8 cellular contexts compared by ENCODE assay signal in the genomic region with DNA sequence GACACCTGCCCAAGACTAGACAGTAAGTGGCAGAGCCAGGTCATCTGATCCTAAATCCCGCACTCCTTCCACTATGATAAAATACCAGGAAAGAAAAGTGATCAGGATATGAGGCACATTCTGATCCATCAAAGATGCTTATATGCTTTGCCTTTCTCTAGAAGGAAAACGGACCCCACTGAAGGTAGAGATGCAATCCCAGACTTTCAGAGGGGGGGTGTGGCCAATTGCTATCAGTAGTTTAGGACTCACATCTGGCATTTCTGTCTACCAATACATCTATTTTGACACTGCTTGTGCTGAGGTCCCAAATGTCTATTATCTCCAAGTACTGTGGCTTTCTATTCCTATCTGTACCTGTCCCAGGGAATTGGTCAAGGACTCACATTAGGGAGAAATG. TPM values are rescaled to one million over a fixed set of nuclear protein-coding genes. Genes with fewer than 3 reads are reported as not detected.
DNase-seq lines count a peak whose midpoint lies in the region; ATAC-seq and TF ChIP-seq lines count a peak whose summit lies in the region.

No MANE protein-coding gene starts in this region.

- peaks cover 3% of the 10 kb centered on the region for H3K9me3 ChIP-seq in AG04450 (ENCODE audit: control insufficient read depth, insufficient read depth, low read length)
- no peaks in the 10 kb centered on the region for H3K9me3 ChIP-seq in IMR-90 (ENCODE audit: control insufficient read depth, insufficient read depth, low read length)
- H3K9me3 ChIP-seq in colonic mucosa = no peaks in the 10 kb centered on the region

- H3K56ac ChIP-seq in IMR-90 (ENCODE audit: extremely low read depth, insufficient read depth, low read length) = no peak overlapping the region

- TF ChIP-seq POLR2A in IMR-90 (IDR thresholded peaks at IDR 0.05; ENCODE audit: low read depth, low read length) = no peak

- H3K9ac ChIP-seq in IMR-90 (ENCODE audit: low read depth, low read length) = peak overlapping the region; percentile 95
- H3K9ac ChIP-seq in colonic mucosa (ENCODE audit: low read depth in 2 of 2, low read length in 2 of 2) = peak overlapping the region; percentile 99

- no peak overlapping the region for H2AFZ ChIP-seq in IMR-90 (replicated peaks; ENCODE audit: low read length, poor library complexity)

- BruUV-seq in IMR-90 (replicated peaks; lab: Mats Ljungman, UMichigan) = no TSS peak

- H2BK15ac ChIP-seq in IMR-90 (ENCODE audit: low read depth, low read length) = no peak overlapping the region

- H3K4me1 Mint-ChIP-seq in naive thymus-derived CD8-positive, alpha-beta T cell = peaks cover 34 to 65% (median 63%) of the 10 kb centered on the region in 4 donors

- CTCF ChIA-PET in AG04450 (lab: Charles Lee) = no interaction called here
- CTCF ChIA-PET in IMR-90 (lab: Yijun Ruan, JAX) = no interaction called here

- H3K23ac ChIP-seq in IMR-90 (ENCODE audit: low read depth, low read length) = no peak overlapping the region

- no peak overlapping the region for H2BK20ac ChIP-seq in IMR-90 (ENCODE audit: low read depth, low read length)

- WGBS in IMR-90 (ENCODE audit: extremely low coverage in 2 of 2, insufficient read length in 1 of 2), 2 experiments = no CpG with 5 or more reads among the region's 2 CpGs

- H4K5ac ChIP-seq in IMR-90 (ENCODE audit: low read depth, low read length) = no peak overlapping the region

- H3K36me3 Mint-ChIP-seq in naive thymus-derived CD8-positive, alpha-beta T cell = peaks cover 0 to 40% (median 3%) of the 10 kb centered on the region in 3 donors

- H3K36me3 ChIP-seq in IMR-90 (ENCODE audit: control insufficient read depth, insufficient read depth, low read length) (peaks cover 12% of the 10 kb centered on the region; the same call in 1 of the 2 replicates), colonic mucosa (no peaks in the 10 kb centered on the region)

- H3K14ac ChIP-seq in IMR-90 (replicated peaks; ENCODE audit: low read depth, low read length) = no peak overlapping the region

- H3K27me3 ChIP-seq in AG04450 (ENCODE audit: control insufficient read depth, insufficient read depth, low read length) (no peaks in the 10 kb centered on the region), IMR-90 (ENCODE audit: control insufficient read depth, insufficient read depth, low read length) (no peaks in the 10 kb centered on the region), colonic mucosa (no peaks in the 10 kb centered on the region)

- H3K18ac ChIP-seq in IMR-90 (ENCODE audit: low read depth, low read length) = no peak overlapping the region

- H4K91ac ChIP-seq in IMR-90 (ENCODE audit: insufficient read depth, low read depth, low read length) = no peak overlapping the region

- in situ Hi-C loops in IMR-90 (cut with MboI; ENCODE audit: low sequenced_read_pairs) = loop anchor here (5.0 to 10.0 kb wide), 2 partner anchors 72 to 454 kb away; a partner anchor contains a TSS

- peaks cover 43% of the 10 kb centered on the region for H4K20me1 ChIP-seq in IMR-90 (ENCODE audit: insufficient read depth, low read length)

- H3K27me3 Mint-ChIP-seq in naive thymus-derived CD8-positive, alpha-beta T cell = no peaks in the 10 kb centered on the region

- POLR2A ChIA-PET in AG04450 (lab: Yijun Ruan, JAX) = no interaction called here
- POLR2A ChIA-PET in IMR-90 (lab: Charles Lee; ENCODE audit: unreplicated experiment) = no interaction called here
- POLR2A ChIA-PET in naive thymus-derived CD8-positive, alpha-beta T cell (lab: Charles Lee) = interaction anchor here (3.5 to 9.8 kb wide), 4 partner anchors 14 to 69 kb away, joined by 51 to 284 read pairs (median 174); a partner anchor contains a TSS

- H2AK9ac ChIP-seq in IMR-90 (replicated peaks; ENCODE audit: low read depth, low read length, poor library complexity) = peak overlapping the region; percentile 55

- no peak for TF ChIP-seq CTCF in AG04450 (IDR thresholded peaks at IDR 0.05; ENCODE audit: low read depth, low read length)
- TF ChIP-seq CTCF in IMR-90 (conservative IDR thresholded peaks at IDR 0.05; ENCODE audit: low read depth, low read length) = no peak
- TF ChIP-seq CTCF in colonic mucosa (IDR thresholded peaks at IDR 0.05) = no peak

- H3K27ac ChIP-seq in AG04450 (ENCODE audit: low read depth, low read length) (no peak overlapping the region), IMR-90 (ENCODE audit: insufficient read depth, low read length) (no peak overlapping the region), colonic mucosa (no peak overlapping the region)

- H3K4ac ChIP-seq in IMR-90 (ENCODE audit: low read depth, low read length) = no peak overlapping the region

- H2BK5ac ChIP-seq in IMR-90 (ENCODE audit: low read depth, low read length, poor library complexity, severe bottlenecking) = no peak overlapping the region

- H3K9me1 ChIP-seq in IMR-90 (ENCODE audit: insufficient read depth, low read length) = peaks cover 7% of the 10 kb centered on the region

- peak overlapping the region; percentile 93 to 99 (median 98) for H3K27ac Mint-ChIP-seq in naive thymus-derived CD8-positive, alpha-beta T cell

- peak overlapping the region; percentile 98 for H3K4me2 ChIP-seq in IMR-90 (ENCODE audit: low read depth, low read length)

- ATAC-seq in IMR-90 (ENCODE audit: low read depth) = no peak
- no peak for ATAC-seq in naive thymus-derived CD8-positive, alpha-beta T cell
- no peak for ATAC-seq in GM18502 (IDR thresholded peaks at IDR 0.05; ENCODE audit: poor library complexity, unreplicated experiment)
- no peak for ATAC-seq in HG02610 (IDR thresholded peaks at IDR 0.05; ENCODE audit: unreplicated experiment)

- H3K79me1 ChIP-seq in IMR-90 (ENCODE audit: low read depth in 1 of 2, low read length in 2 of 2) = peaks cover 12 to 63% of the 10 kb centered on the region in 2 experiments; a peak in 3 of 4 replicates

- no peak overlapping the region for H4K8ac ChIP-seq in IMR-90 (ENCODE audit: low read depth in 2 of 2, low read length in 2 of 2)

- H3K4me3 Mint-ChIP-seq in naive thymus-derived CD8-positive, alpha-beta T cell = peak overlapping the region; percentile 88 to 99 (median 98)

- TF ChIP-seq RAD21 in IMR-90 (IDR thresholded peaks at IDR 0.05; ENCODE audit: low read length) = no peak

- H3K9me3 Mint-ChIP-seq in naive thymus-derived CD8-positive, alpha-beta T cell = no peaks in the 10 kb centered on the region

- dilution Hi-C loops in IMR-90 (cut with HindIII; ENCODE audit: low sequenced_read_pairs, unreplicated experiment) = no loop called here

- no peak overlapping the region for H2AK5ac ChIP-seq in IMR-90 (ENCODE audit: low read depth, low read length)

- peaks cover 2% of the 10 kb centered on the region; the same call in 1 of the 2 replicates for H3K4me1 ChIP-seq in IMR-90 (ENCODE audit: control insufficient read depth, insufficient read depth, low read length)
- no peaks in the 10 kb centered on the region for H3K4me1 ChIP-seq in colonic mucosa

- H3K4me3 ChIP-seq in AG04450 (ENCODE audit: low read depth, low read length) (peak overlapping the region; percentile 92), IMR-90 (ENCODE audit: insufficient read depth, low read depth, low read length) (peak overlapping the region; percentile 95), colonic mucosa (peak overlapping the region; percentile 95)

- H2BK120ac ChIP-seq in IMR-90 (ENCODE audit: low read depth, low read length) = no peak overlapping the region

- intact Hi-C loops in IMR-90 (cut with micrococcal nuclease) = no loop called here
- intact Hi-C loops in colonic mucosa (cut with DNase I) = no loop called here

- DNase-seq in AG04450 (ENCODE audit: low read depth, low spot score) (no peak), IMR-90 (no peak), colonic mucosa (no peak), EL (no peak), nucleus accumbens (lab: John Stamatoyannopoulos, UW) (no peak)
- peak in 1 of 10 donors; percentile 6 for DNase-seq in naive thymus-derived CD8-positive, alpha-beta T cell

TF ChIP-seq in IMR-90, 13 proteins besides CTCF, POLR2A, EP300 and RAD21 (continues in another document):
- TF ChIP-seq MAZ (IDR thresholded peaks at IDR 0.05; ENCODE audit: borderline replicate concordance, low read depth, low read length) = no peak

RNA-seq across cellular contexts. Expression of a gene that starts 1.7 kb away (rescaled TPM):
- polyA plus RNA-seq in AG04450 (2011; rRNA removed) = 6.2 and 8.7 TPM in 2 replicates
- polyA minus RNA-seq in AG04450 (2011; rRNA and poly(A)+ RNA removed) = 9.6 and 10.3 TPM in 2 replicates
- total RNA-seq in IMR-90 (2012; rRNA removed) = 2.3 and 3.9 TPM in 2 replicates
- 6.1 and 6.9 TPM in 2 replicates for polyA plus RNA-seq in IMR-90 (2012; rRNA removed)
- polyA plus RNA-seq in IMR-90 (2012; cell fraction: cytosol; rRNA removed) = 1.4 and 1.9 TPM in 2 replicates
- polyA plus RNA-seq in IMR-90 (2012; cell fraction: nucleus; rRNA removed; ENCODE audit: low replicate concordance) = 11.0 and 27.8 TPM in 2 replicates
- 10 to 100 TPM in 1 of 2 donors, 1 to 10 TPM in 1; 9.8 to 13.5 TPM for total RNA-seq in colonic mucosa
- 10 to 100 TPM; 62.7 to 64.2 TPM for total RNA-seq in naive thymus-derived CD8-positive, alpha-beta T cell
- polyA plus RNA-seq in naive thymus-derived CD8-positive, alpha-beta T cell = 10 to 100 TPM; 23.6 to 36.3 (median 32.8) TPM

RNA-seq across cellular contexts. Expression of a gene that starts 15.6 kb away (rescaled TPM):
- 4,422 and 6,028 TPM in 2 replicates for polyA plus RNA-seq in AG04450 (2011; rRNA removed)
- 6,011 and 8,408 TPM in 2 replicates for polyA minus RNA-seq in AG04450 (2011; rRNA and poly(A)+ RNA removed)
- total RNA-seq in IMR-90 (2012; rRNA removed) = 5,432 and 9,350 TPM in 2 replicates
- 4,263 and 4,589 TPM in 2 replicates for polyA plus RNA-seq in IMR-90 (2012; rRNA removed)
- 5,168 and 5,845 TPM in 2 replicates for polyA plus RNA-seq in IMR-90 (2012; cell fraction: cytosol; rRNA removed)
- polyA plus RNA-seq in IMR-90 (2012; cell fraction: nucleus; rRNA removed; ENCODE audit: low replicate concordance) = 1,327 and 2,272 TPM in 2 replicates
- total RNA-seq in colonic mucosa = 1,000 to 10,000 TPM; 1,252 to 1,403 TPM
- 1,000 to 10,000 TPM; 2,236 to 2,371 TPM for total RNA-seq in naive thymus-derived CD8-positive, alpha-beta T cell
- polyA plus RNA-seq in naive thymus-derived CD8-positive, alpha-beta T cell = 1,000 to 10,000 TPM; 2,449 to 2,566 (median 2,565) TPM

RNA-seq across cellular contexts. Expression of a gene that starts 36.2 kb away (rescaled TPM):
- polyA plus RNA-seq in AG04450 (2011; rRNA removed) = 11.5 and 12.3 TPM in 2 replicates
- polyA minus RNA-seq in AG04450 (2011; rRNA and poly(A)+ RNA removed) = 10.3 and 10.5 TPM in 2 replicates
- total RNA-seq in IMR-90 (2012; rRNA removed) = 5.9 and 6.9 TPM in 2 replicates
- 15.7 and 16.9 TPM in 2 replicates for polyA plus RNA-seq in IMR-90 (2012; rRNA removed)
- polyA plus RNA-seq in IMR-90 (2012; cell fraction: cytosol; rRNA removed) = 9.6 and 12.6 TPM in 2 replicates
- 63.1 and 67.0 TPM in 2 replicates for polyA plus RNA-seq in IMR-90 (2012; cell fraction: nucleus; rRNA removed; ENCODE audit: low replicate concordance)
- 10 to 100 TPM; 22.2 to 41.1 TPM for total RNA-seq in colonic mucosa
- total RNA-seq in naive thymus-derived CD8-positive, alpha-beta T cell = 10 to 100 TPM; 33.3 to 40.7 TPM
- 1 to 10 TPM; 1.1 to 2.6 (median 1.6) TPM for polyA plus RNA-seq in naive thymus-derived CD8-positive, alpha-beta T cell

RNA-seq across cellular contexts. Expression of a gene that starts 54.3 kb away (rescaled TPM):
- polyA plus RNA-seq in AG04450 (2011; rRNA removed) = 0.66 and 1.1 TPM in 2 replicates
- 0.17 and 0.18 TPM in 2 replicates for polyA minus RNA-seq in AG04450 (2011; rRNA and poly(A)+ RNA removed)
- 0.54 and 0.83 TPM in 2 replicates for total RNA-seq in IMR-90 (2012; rRNA removed)
- polyA plus RNA-seq in IMR-90 (2012; rRNA removed) = 1.0 and 1.3 TPM in 2 replicates
- polyA plus RNA-seq in IMR-90 (2012; cell fraction: cytosol; rRNA removed) = 1.6 and 1.8 TPM in 2 replicates
- 0.76 and 1.6 TPM in 2 replicates for polyA plus RNA-seq in IMR-90 (2012; cell fraction: nucleus; rRNA removed; ENCODE audit: low replicate concordance)
- total RNA-seq in colonic mucosa = 1 to 10 TPM; 6.8 to 8.7 TPM
- total RNA-seq in naive thymus-derived CD8-positive, alpha-beta T cell = 1 to 10 TPM; 3.7 to 4.2 TPM
- under 1 TPM in 1 of 3 donors, not detected in 2; 0.40 TPM for polyA plus RNA-seq in naive thymus-derived CD8-positive, alpha-beta T cell

Comparison
In these comparisons a context has a peak if more than half of its experiments do, and no peak if none do; other contexts are left out.
1. RNA of a gene that starts 1.7 kb away (total RNA-seq): 62.7 to 64.2 TPM in naive thymus-derived CD8-positive, alpha-beta T cell; 9.8 to 13.5 TPM in colonic mucosa and 2.3 to 3.9 TPM in IMR-90; every median in the first group is over 4 times any median in the second.
2. Peak in every context shown above with its lines, with median percentiles within 50 percentile points of each other: H3K4me3 ChIP-seq.